Comparison of ENCODE assay signal across 8 cellular contexts in genomic region chr2:96764253-96764637, GRCh38. TPM values are rescaled to one million over a fixed set of nuclear protein-coding genes. Genes with fewer than 3 reads are reported as not detected.
DNase-seq lines count a peak whose midpoint lies in the region; ATAC-seq and TF ChIP-seq lines count a peak whose summit lies in the region.

No MANE protein-coding gene starts in this region.

- peak overlapping the region; percentile 10 for H3K9ac ChIP-seq in HUES6 (ENCODE audit: low read length)

- peaks cover 5% of the 10 kb centered on the region for H3K36me3 Mint-ChIP-seq in activated T-helper 2 cell treated with anti-CD3 and anti-CD28 coated beads, Interferon-gamma antibody, Interleukin-2, Interleukin-4, amounts not matched to agents 10 μg/mL and 5 μg/mL and 100 μg/mL, durations not matched to agents 14 hours and 24 hours and 36 hours (ENCODE audit: low read depth)

- no peak for DNase-seq in BJ (ENCODE audit: low read depth)
- DNase-seq in activated T-helper 2 cell treated with anti-CD3 and anti-CD28 coated beads, Interferon-gamma antibody, Interleukin-2, Interleukin-4, amounts not matched to agents 10 μg/mL and 5 μg/mL and 100 μg/mL, durations not matched to agents 14 hours and 24 hours and 36 hours (ENCODE audit: low spot score): no peak
- peak; percentile 62 for DNase-seq in medulla oblongata (ENCODE audit: extremely low spot score)
- DNase-seq in upper lobe of right lung: peak; percentile 68
- DNase-seq in NCI-H187 treated with DMSO at 0.1 percent for 48 hours (lab: John Stamatoyannopoulos, UW): no peak
- no peak for DNase-seq in amniotic stem cell (lab: John Stamatoyannopoulos, UW)

- H3K4me1 ChIP-seq in HUES6 (ENCODE audit: control insufficient read depth, insufficient read depth, low read length) (peaks cover 47% of the 10 kb centered on the region), upper lobe of right lung (peaks cover 42% of the 10 kb centered on the region)

- H3K27ac Mint-ChIP-seq in activated T-helper 2 cell treated with anti-CD3 and anti-CD28 coated beads, Interferon-gamma antibody, Interleukin-2, Interleukin-4, amounts not matched to agents 10 μg/mL and 5 μg/mL and 100 μg/mL, durations not matched to agents 14 hours and 24 hours and 36 hours: no peak overlapping the region

- no peaks in the 10 kb centered on the region for H3K9me3 Mint-ChIP-seq in activated T-helper 2 cell treated with anti-CD3 and anti-CD28 coated beads, Interferon-gamma antibody, Interleukin-2, Interleukin-4, amounts not matched to agents 10 μg/mL and 5 μg/mL and 100 μg/mL, durations not matched to agents 14 hours and 24 hours and 36 hours

- H3K27me3 ChIP-seq in BJ (ENCODE audit: control insufficient read depth, insufficient read depth, low read length): no peaks in the 10 kb centered on the region
- H3K27me3 ChIP-seq in HUES6 (ENCODE audit: control insufficient read depth, insufficient read depth, low read length): peaks cover 4% of the 10 kb centered on the region; the same call in 1 of the 2 replicates
- H3K27me3 ChIP-seq in upper lobe of right lung: no peaks in the 10 kb centered on the region

- CTCF ChIA-PET in BJ (lab: Yijun Ruan, JAX): interaction anchor here (0.6 to 2.6 kb wide), 7 partner anchors 10 to 357 kb away, joined by 3 to 13 read pairs (median 5); no protein-coding TSS in a partner anchor

- peak overlapping the region; percentile 28; the same call in 1 of the 2 replicates for H3K4me3 ChIP-seq in BJ (ENCODE audit: low read depth, low read length)
- H3K4me3 ChIP-seq in HUES6 (ENCODE audit: low read depth, low read length): peak overlapping the region; percentile 85
- H3K4me3 ChIP-seq in upper lobe of right lung: peak overlapping the region; percentile 76

- H3K27ac ChIP-seq in HUES6 (ENCODE audit: low read depth, low read length) (0 out of 2 replicates have a peak overlapping the region, but pooled peaks have one; percentile 14), upper lobe of right lung (peak overlapping the region; percentile 17)

- peaks cover 54% of the 10 kb centered on the region for H3K4me1 Mint-ChIP-seq in activated T-helper 2 cell treated with anti-CD3 and anti-CD28 coated beads, Interferon-gamma antibody, Interleukin-2, Interleukin-4, amounts not matched to agents 10 μg/mL and 5 μg/mL and 100 μg/mL, durations not matched to agents 14 hours and 24 hours and 36 hours (ENCODE audit: low read depth)

- H3K27me3 Mint-ChIP-seq in activated T-helper 2 cell treated with anti-CD3 and anti-CD28 coated beads, Interferon-gamma antibody, Interleukin-2, Interleukin-4, amounts not matched to agents 10 μg/mL and 5 μg/mL and 100 μg/mL, durations not matched to agents 14 hours and 24 hours and 36 hours (ENCODE audit: low read depth): no peaks in the 10 kb centered on the region

- intact Hi-C loops in activated T-helper 2 cell treated with anti-CD3 and anti-CD28 coated beads, Interferon-gamma antibody, Interleukin-2, Interleukin-4, amounts not matched to agents 10 μg/mL and 5 μg/mL and 100 μg/mL, durations not matched to agents 14 hours and 24 hours and 36 hours (cut with micrococcal nuclease): loop anchor here (5.0 to 10.0 kb wide), 4 partner anchors 38 to 229 kb away; partner anchors contain the start of genes ARID5A and KANSL3
- intact Hi-C loops in upper lobe of right lung (cut with DNase I): no loop called here

- no peak for TF ChIP-seq CTCF in BJ (IDR thresholded peaks at IDR 0.05; ENCODE audit: insufficient read depth, low read depth, low read length)
- TF ChIP-seq CTCF in upper lobe of right lung (IDR thresholded peaks at IDR 0.05): no peak

- POLR2A ChIA-PET in BJ (lab: Charles Lee): no interaction called here

- H3K36me3 ChIP-seq in BJ (ENCODE audit: control insufficient read depth, insufficient read depth, low read length) (peaks cover 2% of the 10 kb centered on the region; the same call in 1 of the 2 replicates), HUES6 (ENCODE audit: control insufficient read depth, insufficient read depth, low read length) (no peaks in the 10 kb centered on the region), upper lobe of right lung (no peaks in the 10 kb centered on the region)

- ATAC-seq in upper lobe of right lung (peak; percentile 15), GM18909 (IDR thresholded peaks at IDR 0.05; ENCODE audit: poor library complexity, unreplicated experiment) (no peak)

- H3K9me3 ChIP-seq in HUES6 (ENCODE audit: control insufficient read depth, insufficient read depth, low read depth, low read length) (no peaks in the 10 kb centered on the region), upper lobe of right lung (no peaks in the 10 kb centered on the region)

- H3K4me3 Mint-ChIP-seq in activated T-helper 2 cell treated with anti-CD3 and anti-CD28 coated beads, Interferon-gamma antibody, Interleukin-2, Interleukin-4, amounts not matched to agents 10 μg/mL and 5 μg/mL and 100 μg/mL, durations not matched to agents 14 hours and 24 hours and 36 hours (ENCODE audit: low read depth): peak overlapping the region; percentile 65

RNA-seq across cellular contexts. Expression of gene CNNM4, which starts 3.5 kb away (rescaled TPM):
- 4.4 and 7.2 TPM in 2 replicates for polyA plus RNA-seq in BJ (2011; rRNA removed)
- polyA minus RNA-seq in BJ (2011; rRNA and poly(A)+ RNA removed): 4.5 and 6.4 TPM in 2 replicates
- 10.1 and 11.3 TPM in 2 replicates for total RNA-seq in activated T-helper 2 cell treated with anti-CD3 and anti-CD28 coated beads, Interferon-gamma antibody, Interleukin-2, Interleukin-4, amounts not matched to agents 10 μg/mL and 5 μg/mL and 100 μg/mL, durations not matched to agents 14 hours and 24 hours and 36 hours
- 15.0 TPM for total RNA-seq in upper lobe of right lung

RNA-seq across cellular contexts. Expression of gene LMAN2L, which starts 24.4 kb away (rescaled TPM):
- polyA plus RNA-seq in BJ (2011; rRNA removed): 29.6 and 30.8 TPM in 2 replicates
- polyA minus RNA-seq in BJ (2011; rRNA and poly(A)+ RNA removed): 8.0 and 13.9 TPM in 2 replicates
- 6.0 and 7.0 TPM in 2 replicates for total RNA-seq in activated T-helper 2 cell treated with anti-CD3 and anti-CD28 coated beads, Interferon-gamma antibody, Interleukin-2, Interleukin-4, amounts not matched to agents 10 μg/mL and 5 μg/mL and 100 μg/mL, durations not matched to agents 14 hours and 24 hours and 36 hours
- total RNA-seq in upper lobe of right lung: 16.5 TPM

RNA-seq across cellular contexts. Expression of gene CNNM3, which starts 51.8 kb away (rescaled TPM):
- polyA plus RNA-seq in BJ (2011; rRNA removed): 7.6 and 9.8 TPM in 2 replicates
- polyA minus RNA-seq in BJ (2011; rRNA and poly(A)+ RNA removed): 14.7 and 18.2 TPM in 2 replicates
- total RNA-seq in activated T-helper 2 cell treated with anti-CD3 and anti-CD28 coated beads, Interferon-gamma antibody, Interleukin-2, Interleukin-4, amounts not matched to agents 10 μg/mL and 5 μg/mL and 100 μg/mL, durations not matched to agents 14 hours and 24 hours and 36 hours: 28.7 and 30.4 TPM in 2 replicates
- total RNA-seq in upper lobe of right lung: 34.1 TPM

Comparison
In these comparisons a context has a peak if more than half of its experiments do, and no peak if none do; other contexts are left out.
1. DNase-seq: peak in medulla oblongata (single experiment) and upper lobe of right lung (single experiment); none in BJ (single experiment), activated T-helper 2 cell treated with anti-CD3 and anti-CD28 coated beads, Interferon-gamma antibody, Interleukin-2, Interleukin-4, amounts not matched to agents 10 μg/mL and 5 μg/mL and 100 μg/mL, durations not matched to agents 14 hours and 24 hours and 36 hours (single experiment), NCI-H187 treated with DMSO at 0.1 percent for 48 hours (single experiment) and amniotic stem cell (single experiment).
2. H3K4me3 ChIP-seq: peak in every context shown above with its lines; median percentile 85 in HUES6; 76 in upper lobe of right lung; 28 in BJ.